In genomic region chr14:71296184-71296583, GRCh38 we compare ENCODE assay signal across 30 cellular contexts.
"Had no signal": no experiment of that assay in that cellular context is flagged by ENCODE, and none has a peak within 500 bp of the region (broad histone marks: within the 10 kb centered on the region; RNA-seq: fewer than 3 reads in every experiment).

No MANE protein-coding gene starts in this region.

- H3K27me3 Mint-ChIP-seq: activated CD4-positive, alpha-beta T cell treated with anti-CD3 and anti-CD28 coated beads for 36 hours; activated CD8-positive, alpha-beta T cell treated with anti-CD3 and anti-CD28 coated beads for 36 hours; activated naive CD8-positive, alpha-beta T cell; activated T-helper 17 cell treated with anti-CD3 and anti-CD28 coated beads, Interleukin-2, amount 50 U/mL, for 72 hours; central memory CD8-positive, alpha-beta T cell; dendritic cell treated with granulocyte-macrophage colony-stimulating factor and Interleukin-4, amounts not matched to agents 40 ng/mL and 50 ng/mL, for 4 days; effector memory CD8-positive, alpha-beta T cell had no signal

- H3K27ac ChIP-seq: brain microvascular endothelial cell, coronary artery, epithelial cell of prostate, esophagus squamous epithelium, gastroesophageal sphincter had no signal

- ATAC-seq: activated CD4-positive, alpha-beta T cell treated with anti-CD3 and anti-CD28 coated beads for 36 hours; activated CD8-positive, alpha-beta T cell treated with anti-CD3 and anti-CD28 coated beads for 36 hours; activated T-cell treated with anti-CD3 and anti-CD28 coated beads, Interleukin-2, amount 50 U/mL, for 4 hours; activated T-helper 17 cell treated with anti-CD3 and anti-CD28 coated beads, Interleukin-2, amount 50 U/mL, for 72 hours; effector memory CD8-positive, alpha-beta T cell; gastroesophageal sphincter had no signal

- H3K9me3 Mint-ChIP-seq: activated CD8-positive, alpha-beta T cell treated with anti-CD3 and anti-CD28 coated beads for 36 hours; activated T-cell treated with anti-CD3 and anti-CD28 coated beads, Interleukin-2, amount 50 U/mL, for 4 hours; activated T-helper 17 cell treated with anti-CD3 and anti-CD28 coated beads, Interleukin-2, amount 50 U/mL, for 72 hours; central memory CD8-positive, alpha-beta T cell; dendritic cell treated with granulocyte-macrophage colony-stimulating factor and Interleukin-4, amounts not matched to agents 40 ng/mL and 50 ng/mL, for 4 days; effector memory CD8-positive, alpha-beta T cell had no signal

- DNase-seq: activated CD4-positive, alpha-beta T cell treated with anti-CD3 and anti-CD28 coated beads for 36 hours; activated CD4-positive, alpha-beta T cell treated with anti-CD3 and anti-CD28 coated beads, Interleukin-2, amount 10 ng/mL, durations not matched to agents 7 days and 5 days; activated CD4-positive, alpha-beta T cell treated with anti-CD3 and anti-CD28 coated beads, Interleukin-2, amount 50 U/mL, for 48 hours; activated CD4-positive, CD25-positive, alpha-beta regulatory T cell; activated CD4-positive, CD25-positive, alpha-beta regulatory T cell treated with anti-CD3 and anti-CD28 coated beads, Interleukin-2, amount 50 U/mL, for 72 hours; activated CD8-positive, alpha-beta memory T cell treated with anti-CD3 and anti-CD28 coated beads for 24 hours; activated CD8-positive, alpha-beta T cell treated with anti-CD3 and anti-CD28 coated beads for 36 hours; activated effector memory CD4-positive, alpha-beta T cell treated with Interleukin-2 at 50 U/mL for 16 hours; activated gamma-delta T cell treated with Interleukin-2 at 50 U/mL for 16 hours; activated naive CD4-positive, alpha-beta T cell treated with anti-CD3 and anti-CD28 coated beads, Interleukin-2, amount 50 U/mL, for 16 hours; activated naive CD4-positive, alpha-beta T cell treated with Interleukin-2 at 50 U/mL for 16 hours; activated T-cell treated with anti-CD3 and anti-CD28 coated beads, Interleukin-2, amount 50 U/mL, for 4 hours; amniotic stem cell; anterior cingulate cortex; brain microvascular endothelial cell; effector CD4-positive, alpha-beta T cell; effector memory CD8-positive, alpha-beta T cell; esophagus squamous epithelium; foreskin melanocyte; T-helper 2 cell had no signal

- H3K36me3 ChIP-seq: brain microvascular endothelial cell, esophagus squamous epithelium, gastroesophageal sphincter had no signal

- H3K4me1 Mint-ChIP-seq: activated T-helper 17 cell treated with anti-CD3 and anti-CD28 coated beads, Interleukin-2, amount 50 U/mL, for 72 hours; central memory CD8-positive, alpha-beta T cell had no signal

- H3K4me3 Mint-ChIP-seq: activated CD4-positive, alpha-beta T cell treated with anti-CD3 and anti-CD28 coated beads for 36 hours; activated CD4-positive, alpha-beta T cell treated with anti-CD3 and anti-CD28 coated beads, Interleukin-2, amount 10 ng/mL, durations not matched to agents 7 days and 5 days; activated CD8-positive, alpha-beta T cell treated with anti-CD3 and anti-CD28 coated beads for 36 hours; activated naive CD8-positive, alpha-beta T cell; activated T-cell treated with anti-CD3 and anti-CD28 coated beads, Interleukin-2, amount 50 U/mL, for 4 hours; activated T-helper 17 cell treated with anti-CD3 and anti-CD28 coated beads, Interleukin-2, amount 50 U/mL, for 72 hours; central memory CD8-positive, alpha-beta T cell; dendritic cell treated with granulocyte-macrophage colony-stimulating factor and Interleukin-4, amounts not matched to agents 40 ng/mL and 50 ng/mL, for 4 days; effector memory CD8-positive, alpha-beta T cell had no signal

- FAIRE-seq: astrocyte, bronchial epithelial cell, endothelial cell of umbilical vein had no signal

- H3K27ac Mint-ChIP-seq: activated CD4-positive, alpha-beta T cell treated with anti-CD3 and anti-CD28 coated beads for 36 hours; activated CD4-positive, alpha-beta T cell treated with anti-CD3 and anti-CD28 coated beads, Interleukin-2, amount 10 ng/mL, durations not matched to agents 7 days and 5 days; activated CD8-positive, alpha-beta T cell treated with anti-CD3 and anti-CD28 coated beads for 36 hours; activated naive CD8-positive, alpha-beta T cell; activated T-helper 17 cell treated with anti-CD3 and anti-CD28 coated beads, Interleukin-2, amount 50 U/mL, for 72 hours; dendritic cell treated with granulocyte-macrophage colony-stimulating factor and Interleukin-4, amounts not matched to agents 40 ng/mL and 50 ng/mL, for 4 days; effector memory CD8-positive, alpha-beta T cell had no signal

- H3K27me3 ChIP-seq: brain microvascular endothelial cell, esophagus squamous epithelium, gastroesophageal sphincter had no signal

- H3K9me3 ChIP-seq: esophagus squamous epithelium, gastroesophageal sphincter had no signal

- H3K4me3 ChIP-seq: coronary artery, esophagus squamous epithelium, gastroesophageal sphincter had no signal
